ENCODE assay signal across 14 cellular contexts in the genomic region with DNA sequence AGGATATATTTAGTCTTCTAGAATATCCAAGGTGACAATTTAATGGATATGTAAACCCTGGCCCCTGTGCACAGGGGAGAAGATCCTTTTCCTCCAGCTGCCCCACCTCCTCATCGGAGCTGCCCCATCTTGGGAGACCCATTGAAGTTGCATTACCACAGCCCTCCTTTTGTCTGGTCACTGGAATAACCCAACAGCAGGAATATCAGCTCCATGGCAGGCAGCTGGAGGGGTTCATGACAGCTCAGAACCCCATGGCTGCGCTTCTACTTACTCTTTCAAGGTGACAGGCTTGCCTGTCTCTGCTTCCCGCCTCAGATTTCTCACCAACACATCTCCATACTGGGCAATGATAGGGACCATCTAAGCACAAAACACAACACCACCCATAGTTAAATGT. TPM values are rescaled to one million over a fixed set of nuclear protein-coding genes. Genes with fewer than 3 reads are reported as not detected.
"Had no signal": no experiment of that assay in that cellular context is flagged by ENCODE, and none has a peak within 500 bp of the region (broad histone marks: within the 10 kb centered on the region; RNA-seq: fewer than 3 reads in every experiment).

No MANE protein-coding gene starts in this region.

RNA-seq across cellular contexts. Expression of gene CYP3A4, which starts 14.5 kb away (rescaled TPM):
- total RNA-seq: temporal lobe, thoracic aorta, thyroid gland, upper lobe of right lung, ureter, urinary bladder, vagina had no signal

RNA-seq across cellular contexts. Expression of gene CYP3A7, which starts 34.5 kb away (rescaled TPM):
- total RNA-seq: stomach, subcutaneous adipose tissue, temporal lobe, testis, thoracic aorta, thyroid gland, vagina had no signal

RNA-seq across cellular contexts. Expression of gene CYP3A43, which starts 58.3 kb away (rescaled TPM):
- total RNA-seq: stomach, subcutaneous adipose tissue, suprapubic skin, temporal lobe, thyroid gland, tibial nerve, transverse colon, upper lobe of left lung, upper lobe of right lung, urinary bladder, vagina had no signal
